8 cellular contexts compared by ENCODE assay signal in genomic region chr6:2245954-2246863, GRCh38. TPM values are rescaled to one million over a fixed set of nuclear protein-coding genes. Genes with fewer than 3 reads are reported as not detected.
DNase-seq lines count a peak whose midpoint lies in the region; ATAC-seq and TF ChIP-seq lines count a peak whose summit lies in the region.

No MANE protein-coding gene starts in this region.

- no peak for TF ChIP-seq CTCF in AG04449 (IDR thresholded peaks at IDR 0.05; ENCODE audit: insufficient read depth, low read length, missing control alignments)
- no peak for TF ChIP-seq CTCF in nephron progenitor cell (IDR thresholded peaks at IDR 0.05)
- no peak for TF ChIP-seq CTCF in tibial artery (IDR thresholded peaks at IDR 0.05)

- intact Hi-C loops in tibial artery (cut with DNase I; ENCODE audit: low total_unique reads) = no loop called here

- peak overlapping the region; percentile 93 to 94 for H3K27ac ChIP-seq in tibial artery

- H3K9me3 ChIP-seq in tibial artery = no peaks in the 10 kb centered on the region

- peaks cover 0 to 3% of the 10 kb centered on the region in 2 donors for H3K36me3 Mint-ChIP-seq in activated T-cell treated with anti-CD3 and anti-CD28 coated beads, Interleukin-2, amount 50 U/mL, for 72 hours (ENCODE audit: insufficient read depth in 2 of 2)
- H3K36me3 Mint-ChIP-seq in nephron progenitor cell (ENCODE audit: low read depth) = no peaks in the 10 kb centered on the region

- no peaks in the 10 kb centered on the region for H3K27me3 Mint-ChIP-seq in activated T-cell treated with anti-CD3 and anti-CD28 coated beads, Interleukin-2, amount 50 U/mL, for 72 hours (ENCODE audit: low read depth)
- H3K27me3 Mint-ChIP-seq in nephron progenitor cell (ENCODE audit: low read depth, poor library complexity) = peaks cover 15% of the 10 kb centered on the region

- peak overlapping the region; percentile 93 for H3K27ac Mint-ChIP-seq in activated T-cell treated with anti-CD3 and anti-CD28 coated beads, Interleukin-2, amount 50 U/mL, for 72 hours
- H3K27ac Mint-ChIP-seq in nephron progenitor cell = peak overlapping the region; percentile 68

- peaks cover 58% of the 10 kb centered on the region for H3K4me1 Mint-ChIP-seq in activated T-cell treated with anti-CD3 and anti-CD28 coated beads, Interleukin-2, amount 50 U/mL, for 72 hours (ENCODE audit: low read depth)
- H3K4me1 Mint-ChIP-seq in nephron progenitor cell = peaks cover 18% of the 10 kb centered on the region

- POLR2A ChIA-PET in AG04449 (lab: Yijun Ruan, JAX) = interaction anchor here (1.0 kb wide), 1 partner anchor 19 kb away, joined by 3 read pairs; no protein-coding TSS in a partner anchor

- no peaks in the 10 kb centered on the region for H3K9me3 Mint-ChIP-seq in activated T-cell treated with anti-CD3 and anti-CD28 coated beads, Interleukin-2, amount 50 U/mL, for 72 hours
- no peaks in the 10 kb centered on the region for H3K9me3 Mint-ChIP-seq in nephron progenitor cell

- DNase-seq in AG04449 (ENCODE audit: low read depth, low spot score) (no peak), NCI-H69 (lab: John Stamatoyannopoulos, UW) (peak; percentile 99), fibroblast of peridontal ligament (ENCODE audit: extremely low read depth) (peak; percentile 45), nephron progenitor cell (no peak), tibial artery (peak; percentile 34 to 73)
- DNase-seq in activated T-cell treated with anti-CD3 and anti-CD28 coated beads, Interleukin-2, amount 50 U/mL, for 72 hours = peak; percentile 43 to 59

- peaks cover 0 to 41% (median 17%) of the 10 kb centered on the region in 4 donors for H3K4me1 ChIP-seq in tibial artery

- CTCF ChIA-PET in AG04449 (lab: Yijun Ruan, JAX) = interaction anchor here (0.6 to 1.5 kb wide), 4 partner anchors 9 to 640 kb away, joined by 3 read pairs; no protein-coding TSS in a partner anchor

- peaks cover 0 to 14% (median 9%) of the 10 kb centered on the region in 3 donors for H3K36me3 ChIP-seq in tibial artery

- no peaks in the 10 kb centered on the region for H3K27me3 ChIP-seq in tibial artery

- H3K4me3 ChIP-seq in AG04449 (ENCODE audit: low read depth, low read length) = peak overlapping the region; percentile 91
- peak overlapping the region; percentile 89 to 97 for H3K4me3 ChIP-seq in tibial artery

- ATAC-seq in GM18873 (IDR thresholded peaks at IDR 0.05; ENCODE audit: low FRiP score, unreplicated experiment) (peak; percentile 6), HG03342 (IDR thresholded peaks at IDR 0.05; ENCODE audit: unreplicated experiment) (peak; percentile 16)
- no peak for ATAC-seq in activated T-cell treated with anti-CD3 and anti-CD28 coated beads, Interleukin-2, amount 50 U/mL, for 72 hours (replicated peaks in 1 of 2)

- peak overlapping the region; percentile 93 to 96 for H3K4me3 Mint-ChIP-seq in activated T-cell treated with anti-CD3 and anti-CD28 coated beads, Interleukin-2, amount 50 U/mL, for 72 hours
- H3K4me3 Mint-ChIP-seq in nephron progenitor cell = peak overlapping the region; percentile 89

RNA-seq across cellular contexts. Expression of gene GMDS, which starts 0.8 kb away (rescaled TPM):
- 10 to 100 TPM; 23.8 to 33.0 TPM for total RNA-seq in activated T-cell treated with anti-CD3 and anti-CD28 coated beads, Interleukin-2, amount 50 U/mL, for 72 hours

Comparison
In these comparisons a context has a peak if more than half of its experiments do, and no peak if none do; other contexts are left out.
1. DNase-seq: peak in NCI-H69 (single experiment), activated T-cell treated with anti-CD3 and anti-CD28 coated beads, Interleukin-2, amount 50 U/mL, for 72 hours (2 of 2), fibroblast of peridontal ligament (single experiment) and tibial artery (2 of 2); none in AG04449 (single experiment) and nephron progenitor cell (single experiment).
2. ATAC-seq: peak in GM18873 (single experiment) and HG03342 (single experiment); none in activated T-cell treated with anti-CD3 and anti-CD28 coated beads, Interleukin-2, amount 50 U/mL, for 72 hours (0 of 2).